ENCODE assay signal across 17 cellular contexts in genomic region chr5:78615697-78616096, GRCh38. TPM values are rescaled to one million over a fixed set of nuclear protein-coding genes. Genes with fewer than 3 reads are reported as not detected.
A peak's percentile ranks its signal among the peaks of the same experiment; 100 is the strongest.
DNase-seq lines count a peak whose midpoint lies in the region; ATAC-seq, FAIRE-seq and TF ChIP-seq lines count a peak whose summit lies in the region.
"Had no signal": no experiment of that assay in that cellular context is flagged by ENCODE, and none has a peak within 500 bp of the region (broad histone marks: within the 10 kb centered on the region; RNA-seq: fewer than 3 reads in every experiment).

No MANE protein-coding gene starts in this region.

- ATAC-seq in HCT116 = peak; percentile 89
- ATAC-seq: lower lobe of right lung; naive thymus-derived CD8-positive, alpha-beta T cell; Panc1; stimulated activated memory B cell treated with anti-CD40 and anti-IgM and Interleukin-4, amounts not matched to agents 10 μg/mL and 1 μg/mL and 100 μg/mL, for 72 hours had no signal

- no peaks in the 10 kb centered on the region for H3K9me2 ChIP-seq in HCT116 (ENCODE audit: insufficient read depth)

- no peaks in the 10 kb centered on the region for H4K20me1 ChIP-seq in HCT116 (ENCODE audit: insufficient read depth)

- TF ChIP-seq CTCF in HCT116 (IDR thresholded peaks at IDR 0.05 in 2 of 3, conservative IDR thresholded peaks at IDR 0.05 in 1 of 3; ENCODE audit: borderline replicate concordance in 1 of 3, insufficient read depth in 1 of 3, low read depth in 2 of 3, low read length in 2 of 3) (no peak), epithelial cell of esophagus (IDR thresholded peaks at IDR 0.05; ENCODE audit: insufficient read depth, low read depth, low read length, missing control alignments) (no peak)

- DNase-seq in HCT116 (ENCODE audit: low read depth, low spot score) (peak; percentile 56), RCC 7860 (ENCODE audit: low spot score) (peak; percentile 20), epithelial cell of esophagus (ENCODE audit: low read depth) (peak; percentile 89), NCI-H1105 treated with DMSO at 0.1 percent for 48 hours (lab: John Stamatoyannopoulos, UW) (no peak), DMS79 (lab: John Stamatoyannopoulos, UW) (no peak)
- DNase-seq in stimulated activated CD8-positive, alpha-beta memory T cell treated with anti-CD3 and anti-CD28 coated beads, Interleukin-4, amount 100 ng/mL, for 48 hours = no peak
- no peak for DNase-seq in effector CD4-positive, alpha-beta T cell
- DNase-seq: lower lobe of right lung; naive thymus-derived CD8-positive, alpha-beta T cell; NCI-H1105; NCI-H748 treated with DMSO at 0.1 percent for 48 hours; T-helper 1 cell had no signal

- H3K4me1 ChIP-seq in HCT116 (ENCODE audit: control insufficient read depth in 1 of 2, insufficient read depth in 2 of 2, low read length in 2 of 2) (peaks cover 0 to 19% of the 10 kb centered on the region in 2 experiments; a peak in 3 of 4 replicates), muscle layer of duodenum (ENCODE audit: control insufficient read depth in 1 of 2, insufficient read depth in 2 of 2, low read length in 2 of 2) (peaks cover 8 to 34% of the 10 kb centered on the region in 2 donors)
- H3K4me1 ChIP-seq: lower lobe of right lung had no signal

- intact Hi-C loops in HCT116 (cut with micrococcal nuclease) = no loop called here

- no peak for FAIRE-seq in RCC 7860 (lab: Jason Lieb, UNC)

- BruUV-seq in HCT116 (replicated peaks; lab: Mats Ljungman, UMichigan) = no TSS peak

- H3K27me3 ChIP-seq in HCT116 (ENCODE audit: insufficient read depth, low read length) (no peaks in the 10 kb centered on the region), muscle layer of duodenum (ENCODE audit: low read depth, low read length) (no peaks in the 10 kb centered on the region)

- no peak for TF ChIP-seq POLR2A in HCT116 (IDR thresholded peaks at IDR 0.05; ENCODE audit: borderline replicate concordance, extremely low read depth, insufficient read depth, insufficient read length)

- H3K9me3 ChIP-seq in HCT116 (ENCODE audit: control insufficient read depth in 1 of 2, insufficient read depth in 1 of 2, low read depth in 1 of 2, low read length in 2 of 2) = no peaks in the 10 kb centered on the region
- H3K9me3 ChIP-seq in muscle layer of duodenum (ENCODE audit: control insufficient read depth in 1 of 2, low read length in 2 of 2) = no peaks in the 10 kb centered on the region

- peak overlapping the region; percentile 49 for H3K4me2 ChIP-seq in HCT116 (ENCODE audit: low read length)
- H3K4me2 ChIP-seq: KMS-11 had no signal

- H3K36me3 ChIP-seq in HCT116 (ENCODE audit: control insufficient read depth in 1 of 2, insufficient read depth in 2 of 2, low read length in 2 of 2) = peaks cover 0 to 4% of the 10 kb centered on the region in 2 experiments; a peak in 2 of 4 replicates
- H3K36me3 ChIP-seq in muscle layer of duodenum (ENCODE audit: control insufficient read depth in 1 of 2, insufficient read depth in 2 of 2, low read length in 2 of 2) = peaks cover 4 to 17% of the 10 kb centered on the region in 2 donors
- H3K36me3 ChIP-seq: lower lobe of right lung had no signal

- RAD21 ChIA-PET in HCT116 (lab: Charles Lee; ENCODE audit: low non-redundant PET in 1 of 2, low total read pairs in 2 of 2, uncharacterized antibody in 2 of 2, unreplicated experiment in 2 of 2) = no interaction called here

- no peak overlapping the region for H3K4me3 ChIP-seq in HCT116 (replicated peaks in 1 of 2; ENCODE audit: low read depth in 1 of 2, low read length in 2 of 2)
- no peak overlapping the region for H3K4me3 ChIP-seq in epithelial cell of esophagus (ENCODE audit: low read length)
- H3K4me3 ChIP-seq in muscle layer of duodenum (ENCODE audit: low read depth in 1 of 2, low read length in 2 of 2) = no peak overlapping the region
- H3K4me3 ChIP-seq: lower lobe of right lung had no signal

- TF ChIP-seq RAD21 in HCT116 (IDR thresholded peaks at IDR 0.05; ENCODE audit: low read depth) = no peak

- H3K9ac ChIP-seq in HCT116 (ENCODE audit: low read length) = no peak overlapping the region
- H3K9ac ChIP-seq: KMS-11 had no signal

- CTCF ChIA-PET in HCT116 (lab: Charles Lee) = no interaction called here

- H2AFZ ChIP-seq in HCT116 (ENCODE audit: low read depth, low read length, poor library complexity, severe bottlenecking) = no peak overlapping the region

- POLR2A ChIA-PET in HCT116 (lab: Charles Lee) = no interaction called here

- no peaks in the 10 kb centered on the region for H3K79me2 ChIP-seq in HCT116 (ENCODE audit: insufficient read depth, low read length)

- no peak overlapping the region for H3K27ac ChIP-seq in HCT116 (ENCODE audit: low read depth, low read length)
- H3K27ac ChIP-seq in muscle layer of duodenum (ENCODE audit: low read length) = peak overlapping the region; percentile 46
- H3K27ac ChIP-seq: KMS-11, lower lobe of right lung, VCaP had no signal

TF ChIP-seq in HCT116, 20 proteins besides CTCF, POLR2A, EP300 and RAD21:
- no peak for TF ChIP-seq EZH2phosphoT487 (IDR thresholded peaks at IDR 0.05; ENCODE audit: borderline replicate concordance)
- peak; percentile 72 for TF ChIP-seq JUND (IDR thresholded peaks at IDR 0.05)
- TF ChIP-seq CEBPB (IDR thresholded peaks at IDR 0.05; ENCODE audit: low read depth) = peak; percentile 52; the same call in 1 of the 2 replicates
- TF ChIP-seq ATF3 (IDR thresholded peaks at IDR 0.05) = no peak
- no peak for TF ChIP-seq YY1 (IDR thresholded peaks at IDR 0.05; ENCODE audit: extremely low read depth, insufficient replicate concordance, low read depth, low read length)
- peak; percentile 41; the same call in 1 of the 2 replicates for TF ChIP-seq EGR1 (IDR thresholded peaks at IDR 0.05; ENCODE audit: low read depth)
- no peak for TF ChIP-seq SIN3A (IDR thresholded peaks at IDR 0.05; ENCODE audit: low read depth)
- TF ChIP-seq ZBTB33 (IDR thresholded peaks at IDR 0.05; ENCODE audit: extremely low read depth, insufficient replicate concordance, low read length) = no peak
- no peak for TF ChIP-seq REST (IDR thresholded peaks at IDR 0.05; ENCODE audit: low read depth)
- TF ChIP-seq SRF (IDR thresholded peaks at IDR 0.05; ENCODE audit: low read depth) = no peak
- peak; percentile 55 for TF ChIP-seq SP1 (IDR thresholded peaks at IDR 0.05; ENCODE audit: low read depth)
- peak; percentile 53; the same call in 1 of the 2 replicates for TF ChIP-seq CBX3 (IDR thresholded peaks at IDR 0.05; ENCODE audit: low read depth)
- peak; percentile 67 for TF ChIP-seq FOSL1 (IDR thresholded peaks at IDR 0.05; ENCODE audit: low read depth)

RNA-seq across cellular contexts. Expression of gene LHFPL2, which starts 32.9 kb away (rescaled TPM):
- 17.9 TPM for total RNA-seq in HCT116 (2021; ENCODE audit: unreplicated experiment)
- 14.2 TPM in 2 replicates for polyA plus RNA-seq in HCT116 (2012)

Comparison
In these comparisons a context has a peak if more than half of its experiments do, and no peak if none do; other contexts are left out.
1. DNase-seq: peak in HCT116 (single experiment), RCC 7860 (single experiment) and epithelial cell of esophagus (single experiment); none in stimulated activated CD8-positive, alpha-beta memory T cell treated with anti-CD3 and anti-CD28 coated beads, Interleukin-4, amount 100 ng/mL, for 48 hours (single experiment), NCI-H1105 treated with DMSO at 0.1 percent for 48 hours (single experiment), DMS79 (single experiment) and effector CD4-positive, alpha-beta T cell (single experiment).